ENCODE assay signal across 20 cellular contexts in genomic region chr6:137755284-137755683, GRCh38.
"Had no signal": no experiment of that assay in that cellular context is flagged by ENCODE, and none has a peak within 500 bp of the region (broad histone marks: within the 10 kb centered on the region; RNA-seq: fewer than 3 reads in every experiment).

No MANE protein-coding gene starts in this region.

- H3K9me3 ChIP-seq: adrenal gland, breast epithelium, gastroesophageal sphincter, heart left ventricle, left ventricle myocardium inferior had no signal

- H3K36me3 Mint-ChIP-seq: type B pancreatic cell had no signal

- H3K27ac Mint-ChIP-seq: activated naive CD4-positive, alpha-beta T cell treated with anti-CD3 and anti-CD28 coated beads, Interleukin-2, amount 50 U/mL, for 72 hours; type B pancreatic cell had no signal

- DNase-seq: activated CD4-positive, alpha-beta T cell treated with anti-CD3 and anti-CD28 coated beads, Interleukin-2, amount 50 U/mL, for 1 hour; activated CD4-positive, CD25-positive, alpha-beta regulatory T cell treated with anti-CD3 and anti-CD28 coated beads, Interleukin-2, amount 50 U/mL, for 72 hours; activated CD8-positive, alpha-beta memory T cell treated with anti-CD3 and anti-CD28 coated beads, Interleukin-2, amount 50 U/mL, for 4 hours; activated effector memory CD4-positive, alpha-beta T cell treated with anti-CD3 and anti-CD28 coated beads, Interleukin-2, amount 50 U/mL, for 16 hours; activated T-cell treated with anti-CD3 and anti-CD28 coated beads, Interleukin-2, amount 50 U/mL, for 48 hours; adrenal gland; cerebellar nuclear complex; cortex of kidney; effector CD4-positive, alpha-beta T cell; heart left ventricle; left ventricle myocardium inferior; mammary epithelial cell; midbrain; retina; stimulated activated naive CD4-positive, alpha-beta T cell treated with Interleukin-2 at 50 U/mL for 16 hours had no signal

- H3K9me3 Mint-ChIP-seq: type B pancreatic cell had no signal

- ATAC-seq: activated naive CD4-positive, alpha-beta T cell treated with anti-CD3 and anti-CD28 coated beads, Interleukin-2, amount 50 U/mL, for 72 hours; gastroesophageal sphincter; heart left ventricle had no signal

- H3K4me3 Mint-ChIP-seq: neural crest cell, type B pancreatic cell had no signal
